In genomic region chr4:99088485-99089365, GRCh38 we compare ENCODE assay signal across 8 cellular contexts. TPM values are rescaled to one million over a fixed set of nuclear protein-coding genes. Genes with fewer than 3 reads are reported as not detected.
DNase-seq lines count a peak whose midpoint lies in the region; ATAC-seq and TF ChIP-seq lines count a peak whose summit lies in the region.

TSS of gene ADH5 (minus strand) at chr4:99088788. CDS start at chr4:99088700, 88 bp downstream.

- H3K9me2 ChIP-seq in GM23338 (ENCODE audit: insufficient read depth): no peaks in the 10 kb centered on the region

- H3K36me3 ChIP-seq in GM23338 (ENCODE audit: insufficient read depth): peaks cover 15% of the 10 kb centered on the region; the same call in 1 of the 2 replicates
- H3K36me3 ChIP-seq in RWPE2 (ENCODE audit: low read depth): peaks cover 25% of the 10 kb centered on the region

- peaks cover 18% of the 10 kb centered on the region for H3K4me1 ChIP-seq in GM23338 (ENCODE audit: insufficient read depth)
- peaks cover 25% of the 10 kb centered on the region for H3K4me1 ChIP-seq in RWPE2 (ENCODE audit: insufficient read depth, poor library complexity, severe bottlenecking)

- no peaks in the 10 kb centered on the region; the same call in 1 of the 2 replicates for H4K20me1 ChIP-seq in GM23338 (replicated peaks; ENCODE audit: insufficient read depth)

- peaks cover 17% of the 10 kb centered on the region for H3K27me3 Mint-ChIP-seq in GM23338 (ENCODE audit: insufficient read depth, low read depth, poor library complexity)
- no peaks in the 10 kb centered on the region for H3K27me3 Mint-ChIP-seq in nephron (ENCODE audit: low read depth)

- ATAC-seq in GM23338: peak; percentile 91
- peak; percentile 82 for ATAC-seq in RWPE2 (ENCODE audit: low read depth)
- ATAC-seq in stimulated activated naive CD8-positive, alpha-beta T cell treated with anti-CD3 and anti-CD28 coated beads, Interleukin-15, Interleukin-2, amounts not matched to agents 100 U/mL and 50 U/mL, for 24 hours: peak; percentile 99

- H3K27ac ChIP-seq in GM23338 (ENCODE audit: low read depth) (peak within 1 kb of the TSS; percentile 98), RWPE2 (ENCODE audit: poor library complexity, severe bottlenecking) (peak within 1 kb of the TSS; percentile 78)

- H3K79me2 ChIP-seq in GM23338 (replicated peaks; ENCODE audit: insufficient read depth): peaks cover 60% of the 10 kb centered on the region

- no peak for TF ChIP-seq CTCF in GM23338 (conservative IDR thresholded peaks at IDR 0.05; ENCODE audit: low read depth in 2 of 2)
- TF ChIP-seq CTCF in RWPE2 (IDR thresholded peaks at IDR 0.05; ENCODE audit: poor library complexity, severe bottlenecking): no peak
- TF ChIP-seq CTCF in fibroblast of the aortic adventitia (IDR thresholded peaks at IDR 0.05; ENCODE audit: insufficient read depth, low read length): no peak
- no peak for TF ChIP-seq CTCF in nephron (IDR thresholded peaks at IDR 0.05; ENCODE audit: unreplicated experiment in 3 of 3)

- H3K4me3 ChIP-seq in GM23338: peak within 1 kb of the TSS; percentile 81
- H3K4me3 ChIP-seq in RWPE2 (ENCODE audit: severe bottlenecking): peak within 1 kb of the TSS; percentile 48
- peak within 1 kb of the TSS; percentile 99 for H3K4me3 ChIP-seq in fibroblast of the aortic adventitia (ENCODE audit: low read depth, low read length)

- DNase-seq in Daoy (ENCODE audit: low read depth): peak; percentile 82
- DNase-seq in GM23338 (ENCODE audit: low spot score): peak; percentile 91
- peak; percentile 82 to 91 for DNase-seq in Kasumi-1 (lab: John Stamatoyannopoulos, UW)
- peak; percentile 82 for DNase-seq in RWPE2 (ENCODE audit: low spot score)
- DNase-seq in activated effector memory CD4-positive, alpha-beta T cell treated with Interleukin-2 at 50 U/mL for 16 hours: peak; percentile 89
- peak; percentile 88 for DNase-seq in fibroblast of the aortic adventitia (ENCODE audit: low read depth)
- peak; percentile 95 for DNase-seq in stimulated activated naive CD8-positive, alpha-beta T cell treated with anti-CD3 and anti-CD28 coated beads, Interleukin-15, Interleukin-2, amounts not matched to agents 100 U/mL and 50 U/mL, for 24 hours

- peaks cover 3% of the 10 kb centered on the region for H3K9me3 ChIP-seq in RWPE2 (ENCODE audit: severe bottlenecking)

- peak within 1 kb of the TSS; percentile 93 for H3K4me2 ChIP-seq in GM23338

- H3K4me1 Mint-ChIP-seq in GM23338: peaks cover 39% of the 10 kb centered on the region
- peaks cover 47% of the 10 kb centered on the region for H3K4me1 Mint-ChIP-seq in nephron

- H3F3A ChIP-seq in GM23338 (replicated peaks; ENCODE audit: low read depth): no peaks in the 10 kb centered on the region

- peak within 1 kb of the TSS; percentile 76; the same call in 1 of the 2 replicates for H2AFZ ChIP-seq in GM23338

- H3K27ac Mint-ChIP-seq in GM23338 (peak within 1 kb of the TSS; percentile 99), nephron (peak within 1 kb of the TSS; percentile 97 to 98 (median 98))

- peak within 1 kb of the TSS; percentile 93 for H3K4me3 Mint-ChIP-seq in GM23338
- H3K4me3 Mint-ChIP-seq in nephron: peak within 1 kb of the TSS; percentile 92 to 97 (median 94)

- peaks cover 43% of the 10 kb centered on the region for H3K36me3 Mint-ChIP-seq in GM23338 (ENCODE audit: low read depth)
- peaks cover 33% of the 10 kb centered on the region for H3K36me3 Mint-ChIP-seq in nephron (ENCODE audit: low read depth)

- H3K9me3 Mint-ChIP-seq in GM23338 (peaks cover 3% of the 10 kb centered on the region; the same call in 2 of the 3 replicates), nephron (peaks cover 2% of the 10 kb centered on the region)

- H3K27me3 ChIP-seq in GM23338 (ENCODE audit: insufficient read depth) (no peaks in the 10 kb centered on the region), RWPE2 (ENCODE audit: insufficient read depth, poor library complexity, severe bottlenecking) (no peaks in the 10 kb centered on the region)

TF ChIP-seq in GM23338, 12 proteins besides CTCF, POLR2A, EP300 and RAD21:
- TF ChIP-seq CREB1 (CRISPR knock-in tag; IDR thresholded peaks at IDR 0.05; ENCODE audit: low read depth) (no peak; the same call in none of the 2 replicates), POLR2AphosphoS5 (IDR thresholded peaks at IDR 0.05; ENCODE audit: low read depth) (peak; percentile 98)

RNA-seq across cellular contexts. Expression of gene ADH5, which starts in this region (rescaled TPM):
- 78.8 and 92.2 TPM in 2 replicates for total RNA-seq in Daoy (2014; rRNA removed; shearing (Covaris generic))
- 224 and 227 TPM in 2 replicates for total RNA-seq in GM23338 (2014; rRNA removed; shearing (Covaris generic))
- 243 and 250 TPM in 2 replicates for polyA plus RNA-seq in GM23338 (2016; fragmentation: Nextera tagmentation; extraction: Ambion mirVana)
- total RNA-seq in fibroblast of the aortic adventitia (ENCODE audit: low replicate concordance): 294 and 466 TPM in 2 replicates

Comparison
In these comparisons a context has a peak if more than half of its experiments do, and no peak if none do; other contexts are left out.
1. Peak in every context shown above with its lines: DNase-seq, ATAC-seq, H3K4me3 ChIP-seq and H3K27ac ChIP-seq.
2. H3K4me3 ChIP-seq: peak in every context shown above with its lines; median percentile 99 in fibroblast of the aortic adventitia; 81 in GM23338; 48 in RWPE2.